Comparison of ENCODE assay signal across 8 cellular contexts in the genomic region with DNA sequence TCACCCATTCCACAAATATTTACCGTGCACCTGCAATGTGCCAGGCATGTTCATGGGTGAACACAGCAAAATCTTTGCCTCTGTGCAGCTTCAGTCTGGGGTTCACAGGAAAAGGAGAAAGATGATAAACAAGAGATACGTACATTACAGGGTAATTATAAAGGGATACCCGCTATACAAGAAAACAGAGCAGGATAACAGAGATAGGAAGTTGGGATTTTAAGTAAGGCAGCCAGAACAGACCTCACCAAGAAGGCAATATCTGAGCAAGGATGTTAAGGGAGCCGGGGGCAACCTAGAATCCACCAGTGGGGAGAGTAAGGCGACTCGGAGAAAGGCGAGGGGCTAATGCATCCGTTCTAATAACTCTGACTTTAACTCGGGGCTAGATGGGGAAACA. TPM values are rescaled to one million over a fixed set of nuclear protein-coding genes. Genes with fewer than 3 reads are reported as not detected.
A peak's percentile ranks its signal among the peaks of the same experiment; 100 is the strongest.
DNase-seq lines count a peak whose midpoint lies in the region; ATAC-seq and TF ChIP-seq lines count a peak whose summit lies in the region.

No MANE protein-coding gene starts in this region.

- CTCF ChIA-PET in A673 (lab: Charles Lee) (no interaction called here), PC-9 (lab: Charles Lee) (no interaction called here)

- H3K9ac ChIP-seq in endodermal cell (ENCODE audit: extremely low read depth, low read length, poor library complexity, severe bottlenecking) (peak overlapping the region; percentile 65), parathyroid adenoma (no peak overlapping the region)

- peaks cover 32% of the 10 kb centered on the region for H4K20me1 ChIP-seq in PC-9 (ENCODE audit: insufficient read depth)

- no peaks in the 10 kb centered on the region for H3K9me3 ChIP-seq in A673 (ENCODE audit: low read depth, low read length, poor library complexity, severe bottlenecking)
- no peaks in the 10 kb centered on the region for H3K9me3 ChIP-seq in PC-9 (ENCODE audit: insufficient read depth, low read depth)
- no peaks in the 10 kb centered on the region for H3K9me3 ChIP-seq in endodermal cell (ENCODE audit: control insufficient read depth, low read length)
- no peaks in the 10 kb centered on the region for H3K9me3 ChIP-seq in parathyroid adenoma (ENCODE audit: control insufficient read depth, low read length)

- H3K79me2 ChIP-seq in PC-9 (ENCODE audit: low read depth) = peaks cover 42% of the 10 kb centered on the region
- H3K79me2 ChIP-seq in parathyroid adenoma = peaks cover 17% of the 10 kb centered on the region

- H2AFZ ChIP-seq in PC-9 = peak overlapping the region; percentile 85
- H2AFZ ChIP-seq in parathyroid adenoma = peak overlapping the region; percentile 84

- intact Hi-C loops in A673 (cut with micrococcal nuclease; ENCODE audit: unreplicated experiment) = no loop called here
- intact Hi-C loops in PC-9 (cut with micrococcal nuclease; ENCODE audit: unreplicated experiment) = loop anchor here (2.0 to 10.0 kb wide), 4 partner anchors 55 to 473 kb away; no protein-coding TSS in a partner anchor

- H3K4me1 ChIP-seq in A673 (ENCODE audit: insufficient read depth, low read length, poor library complexity, severe bottlenecking) (peaks cover 19% of the 10 kb centered on the region), PC-9 (replicated peaks; ENCODE audit: insufficient read depth) (peaks cover 51% of the 10 kb centered on the region), endodermal cell (ENCODE audit: control insufficient read depth, insufficient read depth, low read length) (no peaks in the 10 kb centered on the region), parathyroid adenoma (peaks cover 4% of the 10 kb centered on the region)

- peak overlapping the region; percentile 93 for H3K27ac Mint-ChIP-seq in endodermal cell

- H3K36me3 ChIP-seq in A673 (ENCODE audit: insufficient read depth, low read length, poor library complexity, severe bottlenecking) = no peaks in the 10 kb centered on the region
- H3K36me3 ChIP-seq in PC-9 (ENCODE audit: low read depth) = peaks cover 7% of the 10 kb centered on the region; the same call in 1 of the 2 replicates
- no peaks in the 10 kb centered on the region for H3K36me3 ChIP-seq in endodermal cell (ENCODE audit: control insufficient read depth, insufficient read depth, low read length)
- no peaks in the 10 kb centered on the region for H3K36me3 ChIP-seq in parathyroid adenoma (ENCODE audit: control insufficient read depth, insufficient read depth, low read length)

- TF ChIP-seq CTCF in A673 (conservative IDR thresholded peaks at IDR 0.05; ENCODE audit: low read depth, low read length) = no peak
- TF ChIP-seq CTCF in PC-9 (conservative IDR thresholded peaks at IDR 0.05) = no peak
- TF ChIP-seq CTCF in endodermal cell (conservative IDR thresholded peaks at IDR 0.05) = no peak
- TF ChIP-seq CTCF in parathyroid adenoma (IDR thresholded peaks at IDR 0.05) = no peak
- TF ChIP-seq CTCF in omental fat pad (IDR thresholded peaks at IDR 0.05) = no peak

- peak overlapping the region; percentile 81 for H3K4me2 ChIP-seq in PC-9
- H3K4me2 ChIP-seq in parathyroid adenoma (ENCODE audit: low read length) = peak overlapping the region; percentile 80

- peaks cover 1% of the 10 kb centered on the region for H3K36me3 Mint-ChIP-seq in endodermal cell (ENCODE audit: low read depth)

- H3K27ac ChIP-seq in A673 (ENCODE audit: low read depth, low read length, poor library complexity, severe bottlenecking) = peak overlapping the region; percentile 83
- peak overlapping the region; percentile 73 for H3K27ac ChIP-seq in PC-9
- H3K27ac ChIP-seq in endodermal cell (ENCODE audit: low read depth, low read length) = peak overlapping the region; percentile 58
- peak overlapping the region; percentile 60 for H3K27ac ChIP-seq in parathyroid adenoma

- DNase-seq in A673 (ENCODE audit: low spot score) (peak; percentile 19), PC-9 (no peak), endodermal cell (no peak), NK-92 (lab: John Stamatoyannopoulos, UW; ENCODE audit: unreplicated experiment) (no peak), omental fat pad (ENCODE audit: low spot score) (no peak), glomerular visceral epithelial cell (ENCODE audit: extremely low spot score) (no peak)

- peaks cover 26% of the 10 kb centered on the region for H3F3A ChIP-seq in PC-9 (ENCODE audit: insufficient read depth, low read depth)

- BruUV-seq in A673 (replicated peaks; lab: Mats Ljungman, UMichigan) (TSS peak; percentile 82), PC-9 (replicated peaks; lab: Mats Ljungman, UMichigan) (TSS peak; percentile 53)

- ATAC-seq in GM21423 (IDR thresholded peaks at IDR 0.05; ENCODE audit: unreplicated experiment) = peak; percentile 2
- ATAC-seq in omental fat pad (ENCODE audit: low FRiP score) = no peak

- no peaks in the 10 kb centered on the region for H3K9me2 ChIP-seq in PC-9 (ENCODE audit: insufficient read depth)

- H3K4me3 ChIP-seq in A673 (ENCODE audit: low read depth, low read length, poor library complexity, severe bottlenecking) (peak overlapping the region; percentile 99), PC-9 (peak overlapping the region; percentile 65), endodermal cell (ENCODE audit: low read length) (peak overlapping the region; percentile 89), parathyroid adenoma (ENCODE audit: low read depth, low read length) (peak overlapping the region; percentile 62)

- peaks cover 22% of the 10 kb centered on the region for H3K4me1 Mint-ChIP-seq in endodermal cell

- POLR2A ChIA-PET in A673 (lab: Charles Lee; ENCODE audit: low non-redundant PET) (no interaction called here), PC-9 (lab: Charles Lee; ENCODE audit: unreplicated experiment) (interaction anchor here (0.6 kb wide), 1 partner anchor 11 kb away, joined by 3 read pairs; no protein-coding TSS in a partner anchor)

- H3K27me3 ChIP-seq in A673 (replicated peaks; ENCODE audit: insufficient read depth, low read depth, low read length, poor library complexity) (no peaks in the 10 kb centered on the region), PC-9 (ENCODE audit: insufficient read depth, low read depth) (no peaks in the 10 kb centered on the region), endodermal cell (ENCODE audit: control insufficient read depth, insufficient read depth, low read length, poor library complexity, severe bottlenecking) (no peaks in the 10 kb centered on the region), parathyroid adenoma (ENCODE audit: control insufficient read depth, insufficient read depth, low read length) (no peaks in the 10 kb centered on the region)

- H3K9me3 Mint-ChIP-seq in endodermal cell = no peaks in the 10 kb centered on the region

- WGBS in endodermal cell (ENCODE audit: insufficient coverage in 1 of 2, insufficient read length in 1 of 2), 2 experiments = 28 to 30% methylated on average over 9 of the region's 9 CpGs

- H3K4me3 Mint-ChIP-seq in endodermal cell = peak overlapping the region; percentile 86

- H3K27me3 Mint-ChIP-seq in endodermal cell (ENCODE audit: insufficient read depth) = no peaks in the 10 kb centered on the region

RNA-seq across cellular contexts. Expression of a gene that starts 0.8 kb away (rescaled TPM):
- 146 and 151 TPM in 2 replicates for total RNA-seq in A673 (2021)
- 164 and 176 TPM in 2 replicates for total RNA-seq in PC-9 (2021)
- 100 to 1,000 TPM; 154 to 167 TPM for total RNA-seq in endodermal cell
- 147 TPM for polyA plus RNA-seq in endodermal cell (2013, experiment 1 of 2)
- polyA plus RNA-seq in endodermal cell (2013, experiment 2 of 2) = 135 TPM
- 100 to 1,000 TPM in 2 of 4 donors, 10 to 100 TPM in 2; 70.3 to 123 (median 101) TPM for total RNA-seq in omental fat pad
